ENCODE assay signal across 9 cellular contexts in genomic region chr6:119346450-119346849, GRCh38.
A peak's percentile ranks its signal among the peaks of the same experiment; 100 is the strongest.
DNase-seq lines count a peak whose midpoint lies in the region; ATAC-seq and TF ChIP-seq lines count a peak whose summit lies in the region.
"Had no signal": no experiment of that assay in that cellular context is flagged by ENCODE, and none has a peak within 500 bp of the region (broad histone marks: within the 10 kb centered on the region; RNA-seq: fewer than 3 reads in every experiment).

No MANE protein-coding gene starts in this region.

- TF ChIP-seq CTCF in HFF-Myc (IDR thresholded peaks at IDR 0.05; ENCODE audit: low read depth, low read length, missing control alignments) (no peak), coronary artery (IDR thresholded peaks at IDR 0.05) (no peak), nephron (IDR thresholded peaks at IDR 0.05; ENCODE audit: unreplicated experiment in 3 of 3) (no peak)

- no peak for ATAC-seq in GM18511 (IDR thresholded peaks at IDR 0.05; ENCODE audit: unreplicated experiment)

- H3K9me3 Mint-ChIP-seq in nephron = no peaks in the 10 kb centered on the region

- H3K27ac ChIP-seq in coronary artery = peak overlapping the region; percentile 95 to 97

- H3K4me3 ChIP-seq in HFF-Myc (replicated peaks; ENCODE audit: low read depth, low read length) = peak overlapping the region; percentile 79
- H3K4me3 ChIP-seq in coronary artery = peak overlapping the region; percentile 95

- peaks cover 22% of the 10 kb centered on the region for H3K27me3 Mint-ChIP-seq in nephron (ENCODE audit: low read depth)

- peaks cover 21% of the 10 kb centered on the region for H3K4me1 Mint-ChIP-seq in nephron

- H3K27ac Mint-ChIP-seq in nephron = peak overlapping the region in 1 of 3 experiments; percentile 15

- peaks cover 19% of the 10 kb centered on the region for H3K36me3 Mint-ChIP-seq in nephron (ENCODE audit: low read depth)

- DNase-seq in AG08395 (ENCODE audit: low spot score) (peak; percentile 11), HFF-Myc (ENCODE audit: extremely low read depth, low read depth) (no peak), coronary artery (ENCODE audit: low spot score) (no peak), HPDE6-E6E7 (ENCODE audit: extremely low spot score) (no peak), NCI-H1105 treated with DMSO at 0.1 percent for 48 hours (lab: John Stamatoyannopoulos, UW) (no peak)
- no peak for DNase-seq in activated CD4-positive, CD25-positive, alpha-beta regulatory T cell treated with anti-CD3 and anti-CD28 coated beads, Interleukin-2, amount 50 U/mL, for 72 hours
- DNase-seq: stimulated activated CD8-positive, alpha-beta memory T cell treated with anti-CD3 and anti-CD28 coated beads, Interleukin-4, amount 100 ng/mL, for 48 hours had no signal

- H3K4me3 Mint-ChIP-seq in nephron = peak overlapping the region; percentile 90 to 93 (median 92)
